1 cellular context compared by ENCODE assay signal in the genomic region with DNA sequence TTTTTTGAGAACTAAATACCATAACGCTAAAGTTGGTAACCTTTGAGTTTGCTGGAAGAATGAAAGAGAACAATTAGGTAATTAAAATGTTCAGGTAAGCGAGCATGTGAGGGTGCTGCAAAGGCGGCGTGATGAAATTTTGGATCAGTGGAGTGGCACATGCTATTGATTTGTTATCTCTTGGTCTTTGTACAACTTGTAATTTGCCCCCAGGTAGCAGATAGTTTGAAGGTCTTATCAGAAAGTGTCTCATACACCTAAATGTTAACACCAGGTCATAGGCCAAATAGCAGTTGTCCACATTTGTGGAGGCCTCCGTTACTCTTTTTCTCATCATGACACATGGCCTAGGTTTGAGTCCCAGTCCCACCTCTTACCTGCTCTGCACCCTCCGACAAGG.
TF ChIP-seq lines count a peak whose summit lies in the region.

No MANE protein-coding gene starts in this region.

TF ChIP-seq in GM12878, 131 proteins besides CTCF, POLR2A, EP300 and RAD21:
- TF ChIP-seq CEBPB (IDR thresholded peaks at IDR 0.05; ENCODE audit: borderline replicate concordance in 1 of 2, low read depth in 2 of 2, low read length in 2 of 2) (no peak), E2F8 (IDR thresholded peaks at IDR 0.05; ENCODE audit: low read depth, partially characterized antibody) (no peak), ZBED1 (IDR thresholded peaks at IDR 0.05; ENCODE audit: borderline replicate concordance) (no peak), CREB1 (IDR thresholded peaks at IDR 0.05; ENCODE audit: low read depth) (no peak), SMAD5 (IDR thresholded peaks at IDR 0.05; ENCODE audit: low read depth) (no peak), BACH1 (IDR thresholded peaks at IDR 0.05; ENCODE audit: borderline replicate concordance) (no peak), ZNF217 (IDR thresholded peaks at IDR 0.05) (no peak), RELB (IDR thresholded peaks at IDR 0.05; ENCODE audit: low read depth) (no peak), KDM1A (IDR thresholded peaks at IDR 0.05; ENCODE audit: borderline replicate concordance) (no peak), NFIC (IDR thresholded peaks at IDR 0.05; ENCODE audit: low read depth, low read length) (no peak)
- TF ChIP-seq, protein P1, sequence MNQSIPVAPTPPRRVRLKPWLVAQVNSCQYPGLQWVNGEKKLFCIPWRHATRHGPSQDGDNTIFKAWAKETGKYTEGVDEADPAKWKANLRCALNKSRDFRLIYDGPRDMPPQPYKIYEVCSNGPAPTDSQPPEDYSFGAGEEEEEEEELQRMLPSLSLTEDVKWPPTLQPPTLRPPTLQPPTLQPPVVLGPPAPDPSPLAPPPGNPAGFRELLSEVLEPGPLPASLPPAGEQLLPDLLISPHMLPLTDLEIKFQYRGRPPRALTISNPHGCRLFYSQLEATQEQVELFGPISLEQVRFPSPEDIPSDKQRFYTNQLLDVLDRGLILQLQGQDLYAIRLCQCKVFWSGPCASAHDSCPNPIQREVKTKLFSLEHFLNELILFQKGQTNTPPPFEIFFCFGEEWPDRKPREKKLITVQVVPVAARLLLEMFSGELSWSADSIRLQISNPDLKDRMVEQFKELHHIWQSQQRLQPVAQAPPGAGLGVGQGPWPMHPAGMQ (IDR thresholded peaks at IDR 0.05; ENCODE audit: borderline replicate concordance), result no peak
- TF ChIP-seq, protein P2, sequence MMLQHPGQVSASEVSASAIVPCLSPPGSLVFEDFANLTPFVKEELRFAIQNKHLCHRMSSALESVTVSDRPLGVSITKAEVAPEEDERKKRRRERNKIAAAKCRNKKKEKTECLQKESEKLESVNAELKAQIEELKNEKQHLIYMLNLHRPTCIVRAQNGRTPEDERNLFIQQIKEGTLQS (IDR thresholded peaks at IDR 0.05; ENCODE audit: borderline replicate concordance, extremely low read depth, low read depth, low read length), result no peak
TF ChIP-seq in GM12878: peak in this region for 0.
